In the genomic region with DNA sequence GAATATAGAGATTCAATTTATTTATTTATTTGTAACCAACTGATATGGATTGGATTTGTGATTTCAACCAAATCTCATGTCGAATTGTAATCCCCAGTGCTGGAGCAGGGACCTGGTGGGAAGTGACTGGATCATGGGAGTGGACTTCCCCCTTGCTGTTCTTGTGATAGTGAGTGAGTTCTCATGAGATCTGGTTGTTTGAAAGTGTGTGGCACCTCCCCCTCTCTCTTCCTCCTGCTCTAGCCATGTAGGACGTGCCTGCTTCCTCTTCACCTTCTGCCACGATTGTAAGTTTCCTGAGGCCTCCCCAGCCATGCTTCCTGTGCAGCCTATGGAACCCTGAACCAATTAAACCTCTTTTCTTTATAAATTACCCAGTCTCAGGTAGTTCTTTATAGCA, we compare ENCODE assay signal across 19 cellular contexts. TPM values are rescaled to one million over a fixed set of nuclear protein-coding genes. Genes with fewer than 3 reads are reported as not detected.
"Had no signal": no experiment of that assay in that cellular context is flagged by ENCODE, and none has a peak within 500 bp of the region (broad histone marks: within the 10 kb centered on the region; RNA-seq: fewer than 3 reads in every experiment).

No MANE protein-coding gene starts in this region.

RNA-seq across cellular contexts. Expression of a gene that starts 55.7 kb away (rescaled TPM):
- total RNA-seq: activated naive CD4-positive, alpha-beta T cell treated with anti-CD3 and anti-CD28 coated beads for 36 hours; activated naive CD4-positive, alpha-beta T cell treated with anti-CD3 and anti-CD28 coated beads, Interleukin-2, amount 50 U/mL, for 72 hours; activated naive CD8-positive, alpha-beta T cell treated with anti-CD3 and anti-CD28 coated beads for 36 hours; activated naive CD8-positive, alpha-beta T cell treated with anti-CD3 and anti-CD28 coated beads, Interleukin-2, amount 10 ng/mL, durations not matched to agents 7 days and 5 days; activated T-cell treated with anti-CD3 and anti-CD28 coated beads, Interleukin-2, amount 50 U/mL, for 4 hours; activated T-cell treated with anti-CD3 and anti-CD28 coated beads, Interleukin-2, amount 50 U/mL, for 72 hours; activated T-helper 1 cell treated with anti-CD3 and anti-CD28 coated beads, Interleukin-12 subunit alpha, Interleukin-12 subunit beta, Interleukin-2, Interleukin-4 antibody, amounts not matched to agents 30 ng/mL and 10 ng/mL and 1 ng/mL, durations not matched to agents 14 hours and 24 hours and 36 hours; activated T-helper 17 cell treated with anti-CD3 and anti-CD28 coated beads, Interleukin-2, amount 50 U/mL, for 72 hours; activated T-helper 2 cell treated with anti-CD3 and anti-CD28 coated beads, Interferon-gamma antibody, Interleukin-2, Interleukin-4, amounts not matched to agents 10 μg/mL and 5 μg/mL and 100 μg/mL, durations not matched to agents 14 hours and 24 hours and 36 hours; adrenal gland; ascending aorta; body of pancreas; breast epithelium; bronchial epithelial cell; cardiac muscle cell; cardiac septum; chondrocyte had no signal
- polyA plus RNA-seq: adipose tissue, adrenal gland, aorta, cardiac muscle cell had no signal
